8 cellular contexts compared by ENCODE assay signal in the genomic region with DNA sequence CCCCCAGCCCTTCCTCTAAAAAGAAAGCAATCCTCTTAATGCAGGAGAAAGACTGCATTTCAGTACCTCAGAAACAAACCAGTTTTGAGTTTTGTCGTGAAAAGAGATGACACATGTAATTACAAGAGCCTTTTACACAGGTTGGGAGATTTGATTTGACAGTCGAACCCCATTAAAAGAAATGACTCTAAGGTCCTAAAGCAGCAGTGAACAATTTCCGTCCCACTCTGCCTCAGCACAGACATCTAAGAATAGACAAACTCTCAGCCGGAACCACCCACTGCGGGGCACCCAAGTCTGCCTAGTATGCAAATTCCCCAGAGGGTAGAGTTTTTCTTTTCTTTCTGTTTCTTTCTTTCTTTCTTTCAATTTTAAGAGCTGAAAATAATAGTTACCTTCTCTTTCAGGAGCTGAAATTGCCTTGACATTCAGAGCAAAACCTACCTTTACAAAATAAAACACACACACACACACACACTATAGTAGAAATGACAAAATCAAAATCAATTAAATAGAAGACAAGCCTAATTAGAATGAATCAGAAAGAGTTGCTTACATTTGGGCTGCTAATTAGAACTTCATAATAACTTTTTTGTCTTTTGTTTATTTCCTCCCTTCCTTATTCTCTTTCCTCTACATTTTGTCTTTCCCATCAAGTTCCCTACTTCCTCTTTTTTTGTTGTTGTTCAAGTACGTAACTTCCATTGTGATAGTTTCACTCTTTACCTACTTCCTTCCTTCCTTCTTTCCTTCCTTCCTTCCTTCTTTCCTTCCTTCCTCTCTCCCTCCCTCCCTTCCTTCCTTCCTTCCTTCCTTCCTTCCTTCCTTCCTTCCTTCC.
A peak's percentile ranks its signal among the peaks of the same experiment; 100 is the strongest.
DNase-seq lines count a peak whose midpoint lies in the region; ATAC-seq and TF ChIP-seq lines count a peak whose summit lies in the region.

No MANE protein-coding gene starts in this region.

- no peaks in the 10 kb centered on the region for H3K36me3 Mint-ChIP-seq in activated naive CD4-positive, alpha-beta T cell treated with anti-CD3 and anti-CD28 coated beads for 36 hours (ENCODE audit: low read depth)
- H3K36me3 Mint-ChIP-seq in T-helper 17 cell (ENCODE audit: low read depth): no peaks in the 10 kb centered on the region
- no peaks in the 10 kb centered on the region for H3K36me3 Mint-ChIP-seq in stimulated activated naive CD8-positive, alpha-beta T cell treated with anti-CD3 and anti-CD28 coated beads, Interleukin-15, Interleukin-2, amounts not matched to agents 100 ng/mL and 50 ng/mL, for 24 hours (ENCODE audit: low read depth)

- intact Hi-C loops in activated naive CD4-positive, alpha-beta T cell treated with anti-CD3 and anti-CD28 coated beads for 36 hours (cut with micrococcal nuclease): no loop called here

- H3K4me1 Mint-ChIP-seq in activated naive CD4-positive, alpha-beta T cell treated with anti-CD3 and anti-CD28 coated beads for 36 hours (ENCODE audit: low read depth): peaks cover 6% of the 10 kb centered on the region
- H3K4me1 Mint-ChIP-seq in T-helper 17 cell: peaks cover 5% of the 10 kb centered on the region
- peaks cover 15% of the 10 kb centered on the region for H3K4me1 Mint-ChIP-seq in stimulated activated naive CD8-positive, alpha-beta T cell treated with anti-CD3 and anti-CD28 coated beads, Interleukin-15, Interleukin-2, amounts not matched to agents 100 ng/mL and 50 ng/mL, for 24 hours (ENCODE audit: low read depth)

- CTCF ChIA-PET in activated naive CD4-positive, alpha-beta T cell treated with anti-CD3 and anti-CD28 coated beads for 36 hours (lab: Charles Lee): no interaction called here
- CTCF ChIA-PET in HEK293T (lab: Yijun Ruan, JAX): interaction anchor here (0.7 kb wide), 1 partner anchor 8 kb away, joined by 5 read pairs; no protein-coding TSS in a partner anchor

- no peaks in the 10 kb centered on the region for H3K27me3 Mint-ChIP-seq in activated naive CD4-positive, alpha-beta T cell treated with anti-CD3 and anti-CD28 coated beads for 36 hours (ENCODE audit: low read depth)
- H3K27me3 Mint-ChIP-seq in T-helper 17 cell: no peaks in the 10 kb centered on the region
- H3K27me3 Mint-ChIP-seq in stimulated activated naive CD8-positive, alpha-beta T cell treated with anti-CD3 and anti-CD28 coated beads, Interleukin-15, Interleukin-2, amounts not matched to agents 100 ng/mL and 50 ng/mL, for 24 hours: no peaks in the 10 kb centered on the region

- H3K9me3 Mint-ChIP-seq in activated naive CD4-positive, alpha-beta T cell treated with anti-CD3 and anti-CD28 coated beads for 36 hours: no peaks in the 10 kb centered on the region
- peaks cover 16% of the 10 kb centered on the region for H3K9me3 Mint-ChIP-seq in stimulated activated naive CD8-positive, alpha-beta T cell treated with anti-CD3 and anti-CD28 coated beads, Interleukin-15, Interleukin-2, amounts not matched to agents 100 ng/mL and 50 ng/mL, for 24 hours

- POLR2A ChIA-PET in HEK293T (lab: Yijun Ruan, JAX): no interaction called here

- ATAC-seq in HG03066 (IDR thresholded peaks at IDR 0.05; ENCODE audit: low read depth, unreplicated experiment) (peak; percentile 94), T-helper 17 cell (peak; percentile 67)

- H3K4me3 Mint-ChIP-seq in activated naive CD4-positive, alpha-beta T cell treated with anti-CD3 and anti-CD28 coated beads for 36 hours: no peak overlapping the region
- peak overlapping the region; percentile 2 for H3K4me3 Mint-ChIP-seq in T-helper 17 cell
- peak overlapping the region; percentile 41 for H3K4me3 Mint-ChIP-seq in stimulated activated naive CD8-positive, alpha-beta T cell treated with anti-CD3 and anti-CD28 coated beads, Interleukin-15, Interleukin-2, amounts not matched to agents 100 ng/mL and 50 ng/mL, for 24 hours

- H3K27ac Mint-ChIP-seq in activated naive CD4-positive, alpha-beta T cell treated with anti-CD3 and anti-CD28 coated beads for 36 hours: no peak overlapping the region
- no peak overlapping the region for H3K27ac Mint-ChIP-seq in T-helper 17 cell
- H3K27ac Mint-ChIP-seq in stimulated activated naive CD8-positive, alpha-beta T cell treated with anti-CD3 and anti-CD28 coated beads, Interleukin-15, Interleukin-2, amounts not matched to agents 100 ng/mL and 50 ng/mL, for 24 hours: peak overlapping the region; percentile 46

- DNase-seq in activated naive CD4-positive, alpha-beta T cell treated with anti-CD3 and anti-CD28 coated beads for 36 hours: peak; percentile 10
- no peak for DNase-seq in activated naive CD4-positive, alpha-beta T cell treated with Interleukin-2 at 50 U/mL for 16 hours
- DNase-seq in T-helper 17 cell (no peak), HEK293T (ENCODE audit: extremely low spot score) (no peak), HPDE6-E6E7 (ENCODE audit: extremely low spot score) (no peak), mucosa of gallbladder (ENCODE audit: low spot score) (no peak)

- no peaks in the 10 kb centered on the region for H3K9me3 ChIP-seq in T-helper 17 cell (ENCODE audit: control insufficient read depth, low read length, poor library complexity, severe bottlenecking)

TF ChIP-seq in HEK293T, 16 proteins besides CTCF, POLR2A, EP300 and RAD21:
- TF ChIP-seq NFRKB (IDR thresholded peaks at IDR 0.05): no peak
- TF ChIP-seq SP1 (IDR thresholded peaks at IDR 0.05): no peak
- TF ChIP-seq SUZ12 (IDR thresholded peaks at IDR 0.05): no peak
- TF ChIP-seq, protein P1, sequence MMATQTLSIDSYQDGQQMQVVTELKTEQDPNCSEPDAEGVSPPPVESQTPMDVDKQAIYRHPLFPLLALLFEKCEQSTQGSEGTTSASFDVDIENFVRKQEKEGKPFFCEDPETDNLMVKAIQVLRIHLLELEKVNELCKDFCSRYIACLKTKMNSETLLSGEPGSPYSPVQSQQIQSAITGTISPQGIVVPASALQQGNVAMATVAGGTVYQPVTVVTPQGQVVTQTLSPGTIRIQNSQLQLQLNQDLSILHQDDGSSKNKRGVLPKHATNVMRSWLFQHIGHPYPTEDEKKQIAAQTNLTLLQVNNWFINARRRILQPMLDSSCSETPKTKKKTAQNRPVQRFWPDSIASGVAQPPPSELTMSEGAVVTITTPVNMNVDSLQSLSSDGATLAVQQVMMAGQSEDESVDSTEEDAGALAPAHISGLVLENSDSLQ (IDR thresholded peaks at IDR 0.05): no peak
- no peak for TF ChIP-seq ZNF384 (IDR thresholded peaks at IDR 0.05)
- no peak for TF ChIP-seq ARNT (IDR thresholded peaks at IDR 0.05)
- no peak for TF ChIP-seq BHLHE40 (IDR thresholded peaks at IDR 0.05; ENCODE audit: borderline replicate concordance)
- no peak for TF ChIP-seq FOXM1 (IDR thresholded peaks at IDR 0.05; ENCODE audit: borderline replicate concordance)
- no peak for TF ChIP-seq ELF4 (IDR thresholded peaks at IDR 0.05)
- no peak for TF ChIP-seq FOXA1 (IDR thresholded peaks at IDR 0.05)
- no peak for TF ChIP-seq L3MBTL2 (conservative IDR thresholded peaks at IDR 0.05)
- TF ChIP-seq TARDBP (IDR thresholded peaks at IDR 0.05): no peak
- no peak for TF ChIP-seq FOXK2 (IDR thresholded peaks at IDR 0.05)
- no peak for TF ChIP-seq HDGF (IDR thresholded peaks at IDR 0.05; ENCODE audit: borderline replicate concordance)
TF ChIP-seq in HEK293T: peak in this region for 0.
